22 cellular contexts compared by ENCODE assay signal in the genomic region with DNA sequence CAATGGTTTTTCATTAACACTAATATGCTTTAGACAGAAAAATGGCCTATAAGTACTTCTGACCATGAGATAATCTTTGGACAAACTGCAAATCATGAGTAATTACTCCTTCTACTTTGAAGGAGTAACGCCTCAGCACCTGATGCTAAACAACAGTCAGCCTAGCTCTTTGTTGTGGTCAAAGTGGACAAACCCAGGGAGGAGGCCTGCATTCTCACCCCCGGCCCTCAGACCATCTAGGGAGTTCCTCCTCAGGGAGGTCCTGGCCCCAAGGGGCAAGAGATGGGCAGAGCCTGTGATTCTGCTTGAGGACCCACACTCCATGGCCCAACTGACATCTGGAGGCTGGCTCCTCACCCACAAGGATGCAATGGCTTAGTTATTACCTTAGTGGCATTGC. TPM values are rescaled to one million over a fixed set of nuclear protein-coding genes. Genes with fewer than 3 reads are reported as not detected.
DNase-seq lines count a peak whose midpoint lies in the region; ATAC-seq and TF ChIP-seq lines count a peak whose summit lies in the region.
"Had no signal": no experiment of that assay in that cellular context is flagged by ENCODE, and none has a peak within 500 bp of the region (broad histone marks: within the 10 kb centered on the region; RNA-seq: fewer than 3 reads in every experiment).

No MANE protein-coding gene starts in this region.

- H4K20me1 ChIP-seq in PC-9 (ENCODE audit: insufficient read depth) = no peaks in the 10 kb centered on the region

- no peaks in the 10 kb centered on the region for H3K79me2 ChIP-seq in PC-9 (ENCODE audit: low read depth)

- peaks cover 25% of the 10 kb centered on the region for H3K36me3 ChIP-seq in KOPT-K1 (ENCODE audit: insufficient read depth, low read length)
- no peaks in the 10 kb centered on the region for H3K36me3 ChIP-seq in kidney epithelial cell (ENCODE audit: control insufficient read depth, insufficient read depth, low read length)
- H3K36me3 ChIP-seq in testis (ENCODE audit: low read depth, missing control alignments) = no peaks in the 10 kb centered on the region
- no peaks in the 10 kb centered on the region for H3K36me3 ChIP-seq in PC-9 (ENCODE audit: low read depth)
- H3K36me3 ChIP-seq: SJSA1 had no signal

- H3K9me3 ChIP-seq in KOPT-K1 (ENCODE audit: insufficient read depth, low read length, poor library complexity, severe bottlenecking) (no peaks in the 10 kb centered on the region), testis (no peaks in the 10 kb centered on the region), PC-9 (ENCODE audit: insufficient read depth, low read depth) (no peaks in the 10 kb centered on the region)
- H3K9me3 ChIP-seq: lower lobe of right lung, Peyer's patch, SJSA1 had no signal

- ATAC-seq in activated CD8-positive, alpha-beta memory T cell treated with anti-CD3 and anti-CD28 coated beads, Interleukin-2, amount 10 ng/mL, durations not matched to agents 7 days and 5 days = no peak
- ATAC-seq: HepG2; lower lobe of right lung; stimulated activated naive B cell treated with anti-CD40 and anti-IgM and Interleukin-4, amounts not matched to agents 10 μg/mL and 1 μg/mL and 100 μg/mL, for 72 hours had no signal

- peak; percentile 29 for DNase-seq in activated CD8-positive, alpha-beta memory T cell treated with anti-CD3 and anti-CD28 coated beads, Interleukin-2, amount 10 ng/mL, durations not matched to agents 7 days and 5 days
- no peak for DNase-seq in activated CD8-positive, alpha-beta memory T cell treated with anti-CD3 and anti-CD28 coated beads for 24 hours
- DNase-seq in kidney epithelial cell (ENCODE audit: low read depth) (peak; percentile 25), testis (peak; percentile 8), PC-9 (no peak), middle frontal gyrus (ENCODE audit: extremely low spot score, low spot score) (no peak)
- no peak for DNase-seq in central memory CD4-positive, alpha-beta T cell
- DNase-seq: activated CD4-positive, alpha-beta T cell treated with anti-CD3 and anti-CD28 coated beads, Interleukin-2, amount 50 U/mL, for 1 hour; DMS79; hippocampal formation; lower lobe of right lung; NCI-H524; NK-92 treated with Interleukin-12 subunit alpha and Interleukin-12 subunit beta, amount 100 ng/mL, for 24 hours; stimulated activated CD4-positive, alpha-beta T cell treated with anti-CD3 and anti-CD28 coated beads, Interleukin-2, amount 100 ng/mL, for 48 hours; stimulated activated naive B cell treated with anti-CD40 and anti-IgM and Interleukin-4, amounts not matched to agents 10 μg/mL and 1 μg/mL and 100 μg/mL, for 72 hours had no signal

- POLR2A ChIA-PET in PC-9 (lab: Charles Lee; ENCODE audit: unreplicated experiment) = interaction anchor here (0.5 to 0.6 kb wide), 2 partner anchors 23 to 54 kb away, joined by 3 read pairs; no protein-coding TSS in a partner anchor

- no peaks in the 10 kb centered on the region for H3K27me3 ChIP-seq in kidney epithelial cell (ENCODE audit: control insufficient read depth, insufficient read depth, low read length)
- H3K27me3 ChIP-seq in testis = no peaks in the 10 kb centered on the region
- no peaks in the 10 kb centered on the region for H3K27me3 ChIP-seq in PC-9 (ENCODE audit: insufficient read depth, low read depth)
- H3K27me3 ChIP-seq: Peyer's patch, SJSA1 had no signal

- BruUV-seq in PC-9 (replicated peaks; lab: Mats Ljungman, UMichigan) = no TSS peak

- H3F3A ChIP-seq in PC-9 (ENCODE audit: insufficient read depth, low read depth) = no peaks in the 10 kb centered on the region

- H3K4me1 Mint-ChIP-seq in activated CD8-positive, alpha-beta memory T cell treated with anti-CD3 and anti-CD28 coated beads, Interleukin-2, amount 10 ng/mL, durations not matched to agents 7 days and 5 days = peaks cover 4% of the 10 kb centered on the region
- H3K4me1 Mint-ChIP-seq: central memory CD8-positive, alpha-beta T cell had no signal

- no peaks in the 10 kb centered on the region for H3K36me3 Mint-ChIP-seq in activated CD8-positive, alpha-beta memory T cell treated with anti-CD3 and anti-CD28 coated beads, Interleukin-2, amount 10 ng/mL, durations not matched to agents 7 days and 5 days

- CTCF ChIA-PET in activated CD8-positive, alpha-beta memory T cell treated with anti-CD3 and anti-CD28 coated beads, Interleukin-2, amount 10 ng/mL, durations not matched to agents 7 days and 5 days (lab: Charles Lee) = interaction anchor here (0.9 to 1.1 kb wide), 2 partner anchors 9 to 229 kb away, joined by 3 to 4 read pairs; no protein-coding TSS in a partner anchor
- CTCF ChIA-PET in PC-9 (lab: Charles Lee) = no interaction called here

- no peak overlapping the region for H3K27ac Mint-ChIP-seq in activated CD8-positive, alpha-beta memory T cell treated with anti-CD3 and anti-CD28 coated beads, Interleukin-2, amount 10 ng/mL, durations not matched to agents 7 days and 5 days
- H3K27ac Mint-ChIP-seq: stimulated activated naive B cell treated with anti-CD40 and anti-IgM and Interleukin-4, amounts not matched to agents 10 μg/mL and 1 μg/mL and 100 μg/mL, for 72 hours had no signal

- no peaks in the 10 kb centered on the region for H3K9me2 ChIP-seq in PC-9 (ENCODE audit: insufficient read depth)

- no peak for TF ChIP-seq POLR2A in testis (IDR thresholded peaks at IDR 0.05)

- no peak overlapping the region for H3K4me3 Mint-ChIP-seq in activated CD8-positive, alpha-beta memory T cell treated with anti-CD3 and anti-CD28 coated beads, Interleukin-2, amount 10 ng/mL, durations not matched to agents 7 days and 5 days
- H3K4me3 Mint-ChIP-seq: central memory CD8-positive, alpha-beta T cell; stimulated activated naive B cell treated with anti-CD40 and anti-IgM and Interleukin-4, amounts not matched to agents 10 μg/mL and 1 μg/mL and 100 μg/mL, for 72 hours had no signal

- H3K27ac ChIP-seq in KOPT-K1 (ENCODE audit: low read depth, low read length, poor library complexity, severe bottlenecking) (peak overlapping the region; percentile 2), testis (no peak overlapping the region), PC-9 (no peak overlapping the region)
- H3K27ac ChIP-seq: lower lobe of right lung, Peyer's patch, SJSA1 had no signal

- WGBS in testis, 2 donors = 92 to 100% methylated on average over 2 of the region's 2 CpGs

- H3K4me3 ChIP-seq in kidney epithelial cell (ENCODE audit: low read depth, low read length) = no peak overlapping the region
- no peak overlapping the region for H3K4me3 ChIP-seq in testis
- H3K4me3 ChIP-seq in PC-9 = no peak overlapping the region
- H3K4me3 ChIP-seq: lower lobe of right lung, Peyer's patch, SJSA1, smooth muscle cell had no signal

- H3K9me3 Mint-ChIP-seq in activated CD8-positive, alpha-beta memory T cell treated with anti-CD3 and anti-CD28 coated beads, Interleukin-2, amount 10 ng/mL, durations not matched to agents 7 days and 5 days (ENCODE audit: low read depth) = no peaks in the 10 kb centered on the region
- H3K9me3 Mint-ChIP-seq: central memory CD8-positive, alpha-beta T cell had no signal

- H3K4me2 ChIP-seq in PC-9 = no peak overlapping the region
- H3K4me2 ChIP-seq: smooth muscle cell had no signal

- H3K4me1 ChIP-seq in testis (peaks cover 8% of the 10 kb centered on the region), PC-9 (replicated peaks; ENCODE audit: insufficient read depth) (no peaks in the 10 kb centered on the region; the same call in 1 of the 2 replicates)
- H3K4me1 ChIP-seq: lower lobe of right lung had no signal

- intact Hi-C loops in testis (cut with DNase I; ENCODE audit: low total_unique reads) (no loop called here), PC-9 (cut with micrococcal nuclease; ENCODE audit: unreplicated experiment) (no loop called here)

- no peak overlapping the region for H2AFZ ChIP-seq in PC-9

- no peaks in the 10 kb centered on the region for H3K27me3 Mint-ChIP-seq in activated CD8-positive, alpha-beta memory T cell treated with anti-CD3 and anti-CD28 coated beads, Interleukin-2, amount 10 ng/mL, durations not matched to agents 7 days and 5 days
- H3K27me3 Mint-ChIP-seq: central memory CD8-positive, alpha-beta T cell; stimulated activated naive B cell treated with anti-CD40 and anti-IgM and Interleukin-4, amounts not matched to agents 10 μg/mL and 1 μg/mL and 100 μg/mL, for 72 hours had no signal

- no peak for TF ChIP-seq CTCF in kidney epithelial cell (IDR thresholded peaks at IDR 0.05; ENCODE audit: insufficient read depth, low read length, poor library complexity, severe bottlenecking)
- TF ChIP-seq CTCF in testis (IDR thresholded peaks at IDR 0.05) = no peak
- TF ChIP-seq CTCF in PC-9 (conservative IDR thresholded peaks at IDR 0.05) = no peak

RNA-seq across cellular contexts. Expression of gene ANGPTL2, which starts 48.2 kb away (rescaled TPM):
- total RNA-seq in activated CD8-positive, alpha-beta memory T cell treated with anti-CD3 and anti-CD28 coated beads, Interleukin-2, amount 10 ng/mL, durations not matched to agents 7 days and 5 days = not detected
- total RNA-seq in kidney epithelial cell (4.9 TPM in 2 replicates), testis (1 to 10 TPM; 2.4 TPM), PC-9 (2021) (0.13 TPM in 1 of 2 replicates, not detected in the other)
- 30.7 TPM for polyA plus RNA-seq in testis (ENCODE audit: insufficient read depth, low read depth, low replicate concordance)
- total RNA-seq: T-helper 1 cell treated with Interleukin-12 subunit alpha and Interleukin-12 subunit beta and Interleukin-4 antibody, amounts not matched to agents 30 ng/mL and 1 ng/mL, for 36 hours had no signal

Comparison
In these comparisons a context has a peak if more than half of its experiments do, and no peak if none do; other contexts are left out.
1. DNase-seq: peak in activated CD8-positive, alpha-beta memory T cell treated with anti-CD3 and anti-CD28 coated beads, Interleukin-2, amount 10 ng/mL, durations not matched to agents 7 days and 5 days (single experiment), kidney epithelial cell (single experiment) and testis (single experiment); none in activated CD8-positive, alpha-beta memory T cell treated with anti-CD3 and anti-CD28 coated beads for 24 hours (single experiment), central memory CD4-positive, alpha-beta T cell (single experiment), PC-9 (0 of 2) and middle frontal gyrus (single experiment).